Comparison of ENCODE assay signal across 1 cellular context in genomic region chr4:186190456-186191265, GRCh38.
TF ChIP-seq lines count a peak whose summit lies in the region.

No MANE protein-coding gene starts in this region.

TF ChIP-seq in K562, 482 proteins besides CTCF, POLR2A, EP300 and RAD21 (continued from another document):
- TF ChIP-seq, protein P1, sequence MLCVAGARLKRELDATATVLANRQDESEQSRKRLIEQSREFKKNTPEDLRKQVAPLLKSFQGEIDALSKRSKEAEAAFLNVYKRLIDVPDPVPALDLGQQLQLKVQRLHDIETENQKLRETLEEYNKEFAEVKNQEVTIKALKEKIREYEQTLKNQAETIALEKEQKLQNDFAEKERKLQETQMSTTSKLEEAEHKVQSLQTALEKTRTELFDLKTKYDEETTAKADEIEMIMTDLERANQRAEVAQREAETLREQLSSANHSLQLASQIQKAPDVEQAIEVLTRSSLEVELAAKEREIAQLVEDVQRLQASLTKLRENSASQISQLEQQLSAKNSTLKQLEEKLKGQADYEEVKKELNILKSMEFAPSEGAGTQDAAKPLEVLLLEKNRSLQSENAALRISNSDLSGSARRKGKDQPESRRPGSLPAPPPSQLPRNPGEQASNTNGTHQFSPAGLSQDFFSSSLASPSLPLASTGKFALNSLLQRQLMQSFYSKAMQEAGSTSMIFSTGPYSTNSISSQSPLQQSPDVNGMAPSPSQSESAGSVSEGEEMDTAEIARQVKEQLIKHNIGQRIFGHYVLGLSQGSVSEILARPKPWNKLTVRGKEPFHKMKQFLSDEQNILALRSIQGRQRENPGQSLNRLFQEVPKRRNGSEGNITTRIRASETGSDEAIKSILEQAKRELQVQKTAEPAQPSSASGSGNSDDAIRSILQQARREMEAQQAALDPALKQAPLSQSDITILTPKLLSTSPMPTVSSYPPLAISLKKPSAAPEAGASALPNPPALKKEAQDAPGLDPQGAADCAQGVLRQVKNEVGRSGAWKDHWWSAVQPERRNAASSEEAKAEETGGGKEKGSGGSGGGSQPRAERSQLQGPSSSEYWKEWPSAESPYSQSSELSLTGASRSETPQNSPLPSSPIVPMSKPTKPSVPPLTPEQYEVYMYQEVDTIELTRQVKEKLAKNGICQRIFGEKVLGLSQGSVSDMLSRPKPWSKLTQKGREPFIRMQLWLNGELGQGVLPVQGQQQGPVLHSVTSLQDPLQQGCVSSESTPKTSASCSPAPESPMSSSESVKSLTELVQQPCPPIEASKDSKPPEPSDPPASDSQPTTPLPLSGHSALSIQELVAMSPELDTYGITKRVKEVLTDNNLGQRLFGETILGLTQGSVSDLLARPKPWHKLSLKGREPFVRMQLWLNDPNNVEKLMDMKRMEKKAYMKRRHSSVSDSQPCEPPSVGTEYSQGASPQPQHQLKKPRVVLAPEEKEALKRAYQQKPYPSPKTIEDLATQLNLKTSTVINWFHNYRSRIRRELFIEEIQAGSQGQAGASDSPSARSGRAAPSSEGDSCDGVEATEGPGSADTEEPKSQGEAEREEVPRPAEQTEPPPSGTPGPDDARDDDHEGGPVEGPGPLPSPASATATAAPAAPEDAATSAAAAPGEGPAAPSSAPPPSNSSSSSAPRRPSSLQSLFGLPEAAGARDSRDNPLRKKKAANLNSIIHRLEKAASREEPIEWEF (CRISPR knock-in tag; IDR thresholded peaks at IDR 0.05), result no peak
- TF ChIP-seq NFRKB (IDR thresholded peaks at IDR 0.05; ENCODE audit: low read depth) (peak; percentile 47; the same call in 1 of the 2 replicates), ZNF830 (CRISPR knock-in tag; IDR thresholded peaks at IDR 0.05) (no peak), ZNF592 (IDR thresholded peaks at IDR 0.05) (0 out of 2 replicates have a peak, but pooled peaks have one; percentile 20), USF1 (CRISPR knock-in tag; IDR thresholded peaks at IDR 0.05) (peak; percentile 93), HDAC1 (IDR thresholded peaks at IDR 0.05) (no peak), SMAD2 (IDR thresholded peaks at IDR 0.05; ENCODE audit: low read depth, low read length) (no peak), TAL1 (IDR thresholded peaks at IDR 0.05) (no peak), ZNF3 (CRISPR knock-in tag; IDR thresholded peaks at IDR 0.05) (no peak), RAD51 (IDR thresholded peaks at IDR 0.05; ENCODE audit: borderline replicate concordance, low read depth) (peak; percentile 80), MAX (CRISPR knock-in tag; IDR thresholded peaks at IDR 0.05) (peak; percentile 60; the same call in 1 of the 2 replicates), HNRNPH1 (optimal IDR thresholded peaks at IDR 0.05; ENCODE audit: low read depth, low read length) (no peak), MYC (IDR thresholded peaks at IDR 0.05; ENCODE audit: low read depth, low read length) (no peak), MYC (CRISPR knock-in tag; IDR thresholded peaks at IDR 0.05; ENCODE audit: borderline replicate concordance, low read depth) (peak; percentile 81; the same call in 1 of the 2 replicates), HDAC8 (tag; IDR thresholded peaks at IDR 0.05) (no peak)
- TF ChIP-seq, protein P2, sequence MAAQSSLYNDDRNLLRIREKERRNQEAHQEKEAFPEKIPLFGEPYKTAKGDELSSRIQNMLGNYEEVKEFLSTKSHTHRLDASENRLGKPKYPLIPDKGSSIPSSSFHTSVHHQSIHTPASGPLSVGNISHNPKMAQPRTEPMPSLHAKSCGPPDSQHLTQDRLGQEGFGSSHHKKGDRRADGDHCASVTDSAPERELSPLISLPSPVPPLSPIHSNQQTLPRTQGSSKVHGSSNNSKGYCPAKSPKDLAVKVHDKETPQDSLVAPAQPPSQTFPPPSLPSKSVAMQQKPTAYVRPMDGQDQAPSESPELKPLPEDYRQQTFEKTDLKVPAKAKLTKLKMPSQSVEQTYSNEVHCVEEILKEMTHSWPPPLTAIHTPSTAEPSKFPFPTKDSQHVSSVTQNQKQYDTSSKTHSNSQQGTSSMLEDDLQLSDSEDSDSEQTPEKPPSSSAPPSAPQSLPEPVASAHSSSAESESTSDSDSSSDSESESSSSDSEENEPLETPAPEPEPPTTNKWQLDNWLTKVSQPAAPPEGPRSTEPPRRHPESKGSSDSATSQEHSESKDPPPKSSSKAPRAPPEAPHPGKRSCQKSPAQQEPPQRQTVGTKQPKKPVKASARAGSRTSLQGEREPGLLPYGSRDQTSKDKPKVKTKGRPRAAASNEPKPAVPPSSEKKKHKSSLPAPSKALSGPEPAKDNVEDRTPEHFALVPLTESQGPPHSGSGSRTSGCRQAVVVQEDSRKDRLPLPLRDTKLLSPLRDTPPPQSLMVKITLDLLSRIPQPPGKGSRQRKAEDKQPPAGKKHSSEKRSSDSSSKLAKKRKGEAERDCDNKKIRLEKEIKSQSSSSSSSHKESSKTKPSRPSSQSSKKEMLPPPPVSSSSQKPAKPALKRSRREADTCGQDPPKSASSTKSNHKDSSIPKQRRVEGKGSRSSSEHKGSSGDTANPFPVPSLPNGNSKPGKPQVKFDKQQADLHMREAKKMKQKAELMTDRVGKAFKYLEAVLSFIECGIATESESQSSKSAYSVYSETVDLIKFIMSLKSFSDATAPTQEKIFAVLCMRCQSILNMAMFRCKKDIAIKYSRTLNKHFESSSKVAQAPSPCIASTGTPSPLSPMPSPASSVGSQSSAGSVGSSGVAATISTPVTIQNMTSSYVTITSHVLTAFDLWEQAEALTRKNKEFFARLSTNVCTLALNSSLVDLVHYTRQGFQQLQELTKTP (IDR thresholded peaks at IDR 0.05; ENCODE audit: low read depth in 1 of 2, partially characterized antibody in 2 of 2), result peak in 1 of 2 experiments; percentile 8
TF ChIP-seq in K562: peak in this region for 27.
